10 cellular contexts compared by ENCODE assay signal in genomic region chr1:10638559-10639300, GRCh38.
DNase-seq lines count a peak whose midpoint lies in the region; ATAC-seq and TF ChIP-seq lines count a peak whose summit lies in the region.
"Had no signal": no experiment of that assay in that cellular context is flagged by ENCODE, and none has a peak within 500 bp of the region (broad histone marks: within the 10 kb centered on the region; RNA-seq: fewer than 3 reads in every experiment).

No MANE protein-coding gene starts in this region.

- no peak for DNase-seq in CD4-positive, alpha-beta T cell
- DNase-seq in WTC11 (ENCODE audit: low spot score) (peak; percentile 51), smooth muscle cell (lab: John Stamatoyannopoulos, UW; ENCODE audit: unreplicated experiment) (no peak), GM13977 (ENCODE audit: low spot score) (no peak), NCI-H128 (lab: John Stamatoyannopoulos, UW; ENCODE audit: unreplicated experiment) (no peak), T-helper 9 cell (no peak)
- DNase-seq: MG63, NCI-H2171 treated with DMSO at 0.1 percent for 48 hours had no signal

- no peaks in the 10 kb centered on the region for H3K4me1 ChIP-seq in iPS-15b (ENCODE audit: control insufficient read depth, insufficient read depth, low read length)
- peaks cover 6% of the 10 kb centered on the region for H3K4me1 ChIP-seq in smooth muscle cell (ENCODE audit: low read depth)

- ATAC-seq in CD4-positive, alpha-beta T cell (ENCODE audit: poor library complexity), result peak; percentile 27
- ATAC-seq in WTC11 (peak; percentile 13), GM21737 (IDR thresholded peaks at IDR 0.05; ENCODE audit: unreplicated experiment) (no peak)

- intact Hi-C loops in CD4-positive, alpha-beta T cell (cut with DNase I, micrococcal nuclease), result loop anchor here in 1 of 2 experiments (10.0 kb wide), 1 partner anchor 124 kb away; no protein-coding TSS in a partner anchor

- H3K9me3 Mint-ChIP-seq in CD4-positive, alpha-beta T cell, result no peaks in the 10 kb centered on the region
- no peaks in the 10 kb centered on the region for H3K9me3 Mint-ChIP-seq in WTC11

- in situ Hi-C loops in GM13977 (cut with MboI; ENCODE audit: low pct_unique_long_range_greater_than_20kb, low sequenced_read_pairs, unreplicated experiment), result no loop called here

- no peaks in the 10 kb centered on the region for H3K9me3 ChIP-seq in CD4-positive, alpha-beta T cell (ENCODE audit: control insufficient read depth, low read length)
- H3K9me3 ChIP-seq in iPS-15b (ENCODE audit: control insufficient read depth, insufficient read depth, low read length) (no peaks in the 10 kb centered on the region), smooth muscle cell (replicated peaks; ENCODE audit: low read depth) (no peaks in the 10 kb centered on the region)
- H3K9me3 ChIP-seq: MG63 had no signal

- H3K4me3 ChIP-seq in iPS-15b (ENCODE audit: low read depth, low read length) (peak overlapping the region; percentile 22), smooth muscle cell (peak overlapping the region; percentile 50)
- H3K4me3 ChIP-seq: MG63 had no signal

- H3K4me2 ChIP-seq in smooth muscle cell, result peak overlapping the region; percentile 89

- no peaks in the 10 kb centered on the region for H4K20me1 ChIP-seq in smooth muscle cell (ENCODE audit: low read depth)

- no peak overlapping the region for H2AFZ ChIP-seq in smooth muscle cell (ENCODE audit: low read depth)

- H3F3A ChIP-seq in smooth muscle cell (ENCODE audit: low read depth), result no peaks in the 10 kb centered on the region

- H3K9ac ChIP-seq in iPS-15b (ENCODE audit: low read depth, low read length), result no peak overlapping the region
- peak overlapping the region; percentile 0 for H3K9ac ChIP-seq in smooth muscle cell (ENCODE audit: low read depth)

- H3K27me3 ChIP-seq in CD4-positive, alpha-beta T cell (ENCODE audit: control insufficient read depth, insufficient read depth, low read length), result no peaks in the 10 kb centered on the region
- peaks cover 17% of the 10 kb centered on the region for H3K27me3 ChIP-seq in iPS-15b (ENCODE audit: control insufficient read depth, insufficient read depth, low read length)
- peaks cover 18% of the 10 kb centered on the region for H3K27me3 ChIP-seq in smooth muscle cell (ENCODE audit: low read depth)
- H3K27me3 ChIP-seq: MG63 had no signal

- CTCF ChIA-PET in CD4-positive, alpha-beta T cell (lab: Charles Lee), result no interaction called here
- CTCF ChIA-PET in WTC11 (lab: Charles Lee), result interaction anchor here (1.0 to 2.9 kb wide), 9 partner anchors 8 to 303 kb away, joined by 3 to 11 read pairs (median 5); no protein-coding TSS in a partner anchor

- WGBS in smooth muscle cell (ENCODE audit: low lambda C conversion rate), result 3% methylated on average over 53 of the region's 116 CpGs

- H3K36me3 ChIP-seq in iPS-15b (ENCODE audit: control insufficient read depth, insufficient read depth, low read length) (peaks cover 6% of the 10 kb centered on the region), smooth muscle cell (ENCODE audit: low read depth) (no peaks in the 10 kb centered on the region)

- H3K27me3 Mint-ChIP-seq in CD4-positive, alpha-beta T cell, result no peaks in the 10 kb centered on the region
- H3K27me3 Mint-ChIP-seq in WTC11 (ENCODE audit: low read depth), result peaks cover 26% of the 10 kb centered on the region

- POLR2A ChIA-PET in CD4-positive, alpha-beta T cell (lab: Charles Lee), result no interaction called here
- POLR2A ChIA-PET in WTC11 (lab: Charles Lee), result interaction anchor here (0.6 kb wide), 1 partner anchor 118 kb away, joined by 3 read pairs; no protein-coding TSS in a partner anchor

- H3K4me3 Mint-ChIP-seq in CD4-positive, alpha-beta T cell, result no peak overlapping the region
- no peak overlapping the region for H3K4me3 Mint-ChIP-seq in WTC11

- H3K4me1 Mint-ChIP-seq in CD4-positive, alpha-beta T cell (ENCODE audit: low read depth), result no peaks in the 10 kb centered on the region
- peaks cover 7% of the 10 kb centered on the region for H3K4me1 Mint-ChIP-seq in WTC11

- H3K79me2 ChIP-seq in smooth muscle cell (ENCODE audit: low read depth), result no peaks in the 10 kb centered on the region

- no peak overlapping the region for H3K27ac Mint-ChIP-seq in CD4-positive, alpha-beta T cell
- no peak overlapping the region for H3K27ac Mint-ChIP-seq in WTC11

- no peak overlapping the region for H3K27ac ChIP-seq in CD4-positive, alpha-beta T cell (ENCODE audit: low read depth, low read length)
- H3K27ac ChIP-seq in smooth muscle cell (ENCODE audit: low read depth), result no peak overlapping the region

- no peaks in the 10 kb centered on the region for H3K36me3 Mint-ChIP-seq in CD4-positive, alpha-beta T cell (ENCODE audit: low read depth)
- H3K36me3 Mint-ChIP-seq in WTC11, result no peaks in the 10 kb centered on the region

- no peak for TF ChIP-seq CTCF in CD4-positive, alpha-beta T cell (IDR thresholded peaks at IDR 0.05)
- TF ChIP-seq CTCF in WTC11 (IDR thresholded peaks at IDR 0.05) (no peak), smooth muscle cell (IDR thresholded peaks at IDR 0.05; ENCODE audit: borderline replicate concordance, insufficient read depth, poor library complexity, severe bottlenecking) (no peak), GM13977 (IDR thresholded peaks at IDR 0.05; ENCODE audit: extremely low read depth, insufficient read depth, missing control alignments) (no peak)

TF ChIP-seq in WTC11, 78 proteins besides CTCF, POLR2A, EP300 and RAD21:
- TF ChIP-seq ZNF263 (CRISPR knock-in tag; IDR thresholded peaks at IDR 0.05; ENCODE audit: low read depth) (peak; percentile 94), ATF6 (CRISPR knock-in tag; IDR thresholded peaks at IDR 0.05) (no peak), NR2C2 (CRISPR knock-in tag; IDR thresholded peaks at IDR 0.05) (no peak), ZNF671 (CRISPR knock-in tag; IDR thresholded peaks at IDR 0.05) (no peak), SP1 (CRISPR knock-in tag; conservative IDR thresholded peaks at IDR 0.05) (0 out of 2 replicates have a peak, but pooled peaks have one; percentile 38), OVOL2 (CRISPR knock-in tag; IDR thresholded peaks at IDR 0.05; ENCODE audit: borderline replicate concordance) (no peak), MYBL2 (CRISPR knock-in tag; IDR thresholded peaks at IDR 0.05) (0 out of 2 replicates have a peak, but pooled peaks have one; percentile 4)
